ENCODE assay signal across 20 cellular contexts in the genomic region with DNA sequence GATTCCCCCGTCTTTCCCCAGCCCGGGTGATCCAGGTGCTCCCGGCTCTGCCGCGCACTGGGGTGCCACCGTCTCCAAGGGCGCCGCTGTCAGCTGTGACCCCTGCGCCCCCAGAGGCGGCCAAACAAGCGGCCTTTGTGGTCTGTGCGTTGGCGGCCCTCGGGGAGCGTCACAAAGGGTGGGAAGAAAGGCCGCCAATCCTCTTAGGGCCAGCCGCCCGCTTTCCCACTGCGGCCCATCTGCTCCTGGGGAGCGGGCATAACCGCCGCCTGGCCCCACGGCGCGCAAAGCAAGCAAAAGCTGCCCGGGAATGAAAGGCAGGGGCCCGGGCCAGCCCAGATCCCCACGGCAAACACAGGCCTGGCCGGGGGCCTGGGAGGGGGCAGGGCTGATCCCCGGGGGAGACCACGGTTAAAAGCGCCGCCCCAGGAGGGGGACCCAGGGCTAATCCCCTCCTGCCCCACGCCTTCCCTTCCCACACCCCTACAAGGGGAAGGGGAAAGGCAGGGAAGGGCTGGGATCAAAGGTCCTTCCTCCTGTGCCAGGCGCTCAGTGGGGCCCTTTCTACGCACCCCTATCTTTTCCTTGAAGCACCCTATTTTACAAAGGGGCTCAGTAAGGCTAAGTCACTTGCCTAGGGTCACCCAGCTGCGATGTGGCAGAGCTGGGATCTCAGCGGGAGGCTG. TPM values are rescaled to one million over a fixed set of nuclear protein-coding genes. Genes with fewer than 3 reads are reported as not detected.
DNase-seq lines count a peak whose midpoint lies in the region; FAIRE-seq and TF ChIP-seq lines count a peak whose summit lies in the region.
"Had no signal": no experiment of that assay in that cellular context is flagged by ENCODE, and none has a peak within 500 bp of the region (broad histone marks: within the 10 kb centered on the region; RNA-seq: fewer than 3 reads in every experiment).

No MANE protein-coding gene starts in this region.

- no peaks in the 10 kb centered on the region for H3K36me3 Mint-ChIP-seq in astrocyte (ENCODE audit: low read depth, unreplicated experiment)

- no peak overlapping the region for H3K27ac ChIP-seq in astrocyte (ENCODE audit: low read depth, low read length)
- peak overlapping the region in 1 of 2 donors; percentile 47 for H3K27ac ChIP-seq in small intestine (ENCODE audit: low read depth in 1 of 2, low read length in 1 of 2)
- H3K27ac ChIP-seq: GM23248 had no signal

- peak overlapping the region; percentile 56 for H2AFZ ChIP-seq in astrocyte (ENCODE audit: low read depth, low read length)
- H2AFZ ChIP-seq: GM23248 had no signal

- H3K27me3 ChIP-seq in astrocyte (ENCODE audit: insufficient read depth, low read length), result peaks cover 7% of the 10 kb centered on the region
- H3K27me3 ChIP-seq in small intestine (ENCODE audit: control insufficient read depth in 2 of 2, insufficient read depth in 2 of 2, low read length in 2 of 2), result no peaks in the 10 kb centered on the region

- H3K9me3 ChIP-seq in astrocyte (ENCODE audit: insufficient read depth, low read depth, low read length), result no peaks in the 10 kb centered on the region
- no peaks in the 10 kb centered on the region for H3K9me3 ChIP-seq in small intestine (ENCODE audit: control insufficient read depth, low read depth)

- H3K9ac ChIP-seq in astrocyte (ENCODE audit: low read length), result peak overlapping the region; percentile 23
- H3K9ac ChIP-seq: GM23248 had no signal

- H3K79me2 ChIP-seq in astrocyte (ENCODE audit: insufficient read depth, low read length), result no peaks in the 10 kb centered on the region

- H3K36me3 ChIP-seq in astrocyte (ENCODE audit: insufficient read depth, low read length) (no peaks in the 10 kb centered on the region), small intestine (ENCODE audit: control insufficient read depth in 2 of 2, insufficient read depth in 2 of 2, low read length in 2 of 2) (no peaks in the 10 kb centered on the region)

- WGBS in small intestine, 3 donors, result 23 to 56% (median 33%) methylated on average over 19 to 38 of the region's 38 CpGs

- DNase-seq in NCI-H146 (lab: John Stamatoyannopoulos, UW), result peak; percentile 69
- DNase-seq in astrocyte (ENCODE audit: low read depth), result peak; percentile 26
- DNase-seq in left kidney (ENCODE audit: low read depth, low spot score), result peak; percentile 23
- peak; percentile 61 for DNase-seq in small intestine
- no peak for DNase-seq in NCI-H2107 treated with DMSO at 0.1 percent for 48 hours (lab: John Stamatoyannopoulos, UW; ENCODE audit: unreplicated experiment)
- no peak for DNase-seq in NCI-H1436 treated with DMSO at 0.1 percent for 48 hours (lab: John Stamatoyannopoulos, UW)
- DNase-seq in GDM1 (lab: John Stamatoyannopoulos, UW), result no peak
- no peak for DNase-seq in activated CD8-positive, alpha-beta memory T cell treated with anti-CD3 and anti-CD28 coated beads for 24 hours
- DNase-seq: ACHN; COR-L47; DMS53; GM23248; KBM-7; NCI-H1694; NCI-H2227 treated with DMSO at 0.1 percent for 48 hours; NCI-H526; NK-92 treated with Interleukin-12 subunit alpha and Interleukin-12 subunit beta, amount 100 ng/mL, for 24 hours; SHP77 treated with DMSO at 0.1 percent for 48 hours had no signal

- no peaks in the 10 kb centered on the region for H3K9me3 Mint-ChIP-seq in astrocyte (ENCODE audit: unreplicated experiment)

- peaks cover 16% of the 10 kb centered on the region for H3K4me1 ChIP-seq in astrocyte (ENCODE audit: insufficient read depth, low read length)
- no peaks in the 10 kb centered on the region for H3K4me1 ChIP-seq in small intestine (ENCODE audit: control insufficient read depth in 2 of 2, insufficient read depth in 1 of 2, low read depth in 1 of 2, low read length in 1 of 2)

- H3K27me3 Mint-ChIP-seq in astrocyte (ENCODE audit: low read depth, unreplicated experiment), result peaks cover 31% of the 10 kb centered on the region

- H4K20me1 ChIP-seq in astrocyte (ENCODE audit: insufficient read depth, low read length), result no peaks in the 10 kb centered on the region

- H3K4me2 ChIP-seq in astrocyte (ENCODE audit: low read length), result peak overlapping the region; percentile 34

- no peaks in the 10 kb centered on the region for H3K4me1 Mint-ChIP-seq in astrocyte (ENCODE audit: low read depth, unreplicated experiment)

- TF ChIP-seq CTCF in astrocyte (IDR thresholded peaks at IDR 0.05; ENCODE audit: insufficient read depth, low read depth, low read length), result no peak

- no peak overlapping the region for H3K4me3 Mint-ChIP-seq in astrocyte (ENCODE audit: unreplicated experiment)

- FAIRE-seq in astrocyte (lab: Jason Lieb, UNC) (no peak), small intestine (lab: Jason Lieb, UNC) (no peak)

- H3K4me3 ChIP-seq in astrocyte (ENCODE audit: insufficient read depth, low read depth, low read length) (no peak overlapping the region), small intestine (ENCODE audit: low read depth in 1 of 2, low read length in 2 of 2) (peak overlapping the region in 1 of 2 donors; percentile 23)
- H3K4me3 ChIP-seq: GM23248 had no signal

- no peak overlapping the region for H3K27ac Mint-ChIP-seq in astrocyte (ENCODE audit: unreplicated experiment)

RNA-seq across cellular contexts. Expression of a gene that starts 24.0 kb away (rescaled TPM):
- total RNA-seq in astrocyte, result not detected in 2 replicates
- polyA plus RNA-seq in small intestine, result 100 to 1,000 TPM in 2 of 3 donors, 10 to 100 TPM in 1; 33.5 to 255 (median 119) TPM
- total RNA-seq: GM23248, OCI-LY7, RPMI7951 had no signal
- polyA plus RNA-seq: GM23248 had no signal

RNA-seq across cellular contexts. Expression of a gene that starts 33.6 kb away (rescaled TPM):
- total RNA-seq in astrocyte, result 7.5 and 8.4 TPM in 2 replicates
- polyA plus RNA-seq in small intestine, result 10 to 100 TPM in 1 of 3 donors, 1 to 10 TPM in 2; 1.1 to 52.5 (median 1.1) TPM

RNA-seq across cellular contexts. Expression of a gene that starts 33.6 kb away (rescaled TPM):
- total RNA-seq in astrocyte, result not detected in 2 replicates
- 100 to 1,000 TPM in 1 of 3 donors, 10 to 100 TPM in 2; 17.7 to 181 (median 81.6) TPM for polyA plus RNA-seq in small intestine
- total RNA-seq: GM23248, OCI-LY7, RPMI7951 had no signal
- polyA plus RNA-seq: GM23248 had no signal

RNA-seq across cellular contexts. Expression of a gene that starts 40.6 kb away (rescaled TPM):
- total RNA-seq in astrocyte, result not detected in 2 replicates
- 100 to 1,000 TPM in 2 of 3 donors, 10 to 100 TPM in 1; 25.7 to 215 (median 128) TPM for polyA plus RNA-seq in small intestine
- total RNA-seq: GM23248, OCI-LY7, RPMI7951 had no signal
- polyA plus RNA-seq: GM23248 had no signal

Comparison
In these comparisons a context has a peak if more than half of its experiments do, and no peak if none do; other contexts are left out.
1. DNase-seq: peak in NCI-H146 (single experiment), astrocyte (single experiment), left kidney (single experiment) and small intestine (single experiment); none in NCI-H2107 treated with DMSO at 0.1 percent for 48 hours (single experiment), NCI-H1436 treated with DMSO at 0.1 percent for 48 hours (single experiment), GDM1 (single experiment) and activated CD8-positive, alpha-beta memory T cell treated with anti-CD3 and anti-CD28 coated beads for 24 hours (single experiment).